Comparison of ENCODE assay signal across 6 cellular contexts in genomic region chr6:156511051-156511450, GRCh38.
"Had no signal": no experiment of that assay in that cellular context is flagged by ENCODE, and none has a peak within 500 bp of the region (broad histone marks: within the 10 kb centered on the region; RNA-seq: fewer than 3 reads in every experiment).

No MANE protein-coding gene starts in this region.

- FAIRE-seq: H54 had no signal

- H3K27ac ChIP-seq: HL-60 had no signal

- DNase-seq: GOT3, H9, HCEC 1CT, KBM-7 had no signal
